9 cellular contexts compared by ENCODE assay signal in the genomic region with DNA sequence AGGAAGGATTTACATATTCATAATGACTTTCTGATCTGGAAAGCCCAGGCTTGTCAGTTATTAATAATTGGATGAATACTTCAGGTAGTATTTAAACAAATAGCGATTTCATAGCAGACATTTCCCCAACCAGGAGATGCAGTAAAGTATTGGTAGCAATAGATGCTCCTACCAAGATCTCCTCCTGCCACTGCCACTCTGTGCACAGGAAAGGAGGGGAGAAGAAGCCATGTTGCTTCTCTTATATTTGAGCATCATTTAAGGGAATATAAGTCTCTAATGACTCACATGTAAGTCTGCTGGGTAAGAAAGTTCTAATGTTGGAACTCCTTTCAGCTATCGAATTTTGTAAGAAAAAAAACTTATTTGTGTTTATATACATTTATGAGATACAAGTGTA. TPM values are rescaled to one million over a fixed set of nuclear protein-coding genes. Genes with fewer than 3 reads are reported as not detected.
DNase-seq lines count a peak whose midpoint lies in the region; ATAC-seq and TF ChIP-seq lines count a peak whose summit lies in the region.
"Had no signal": no experiment of that assay in that cellular context is flagged by ENCODE, and none has a peak within 500 bp of the region (broad histone marks: within the 10 kb centered on the region; RNA-seq: fewer than 3 reads in every experiment).

No MANE protein-coding gene starts in this region.

- H2BK15ac ChIP-seq in mesenchymal stem cell (ENCODE audit: low read depth, poor library complexity, severe bottlenecking), result no peak overlapping the region

- H3K36me3 ChIP-seq in heart right ventricle, result peaks cover 0 to 10% (median 0%) of the 10 kb centered on the region in 9 donors
- H3K36me3 ChIP-seq in mesenchymal stem cell (ENCODE audit: control insufficient read depth in 1 of 2, insufficient read depth in 2 of 2, low read depth in 1 of 2, low read length in 2 of 2), result peaks cover 0 to 30% of the 10 kb centered on the region in 2 experiments
- H3K36me3 ChIP-seq in urinary bladder (ENCODE audit: insufficient read depth), result no peaks in the 10 kb centered on the region

- DNase-seq in heart right ventricle, result no peak
- no peak for DNase-seq in Right ventricle myocardium superior
- no peak for DNase-seq in mesenchymal stem cell
- DNase-seq in pons (ENCODE audit: low spot score), result no peak
- DNase-seq in DMS153 (lab: John Stamatoyannopoulos, UW), result no peak
- DNase-seq in ureter (ENCODE audit: low spot score), result no peak
- DNase-seq: DMS79 had no signal

- no peak overlapping the region for H3K23ac ChIP-seq in mesenchymal stem cell (ENCODE audit: low read length in 2 of 2)

- WGBS in heart right ventricle, 2 donors, result 57 to 65% methylated on average over 2 of the region's 2 CpGs
- no CpG with 5 or more reads among the region's 2 CpGs for WGBS in mesenchymal stem cell
- 61% methylated on average over 2 of the region's 2 CpGs for WGBS in urinary bladder

- intact Hi-C loops in heart right ventricle (cut with DNase I) (loop anchor here in 1 of 10 donors (10.0 kb wide), 1 partner anchor 1044 kb away; no protein-coding TSS in a partner anchor), Right ventricle myocardium superior (cut with DNase I) (no loop called here)

- H3K27ac ChIP-seq in heart right ventricle (peak overlapping the region; percentile 69 to 96 (median 86)), angular gyrus (ENCODE audit: low read depth, low read length) (peak overlapping the region; percentile 75), mesenchymal stem cell (ENCODE audit: low read length, poor library complexity, severe bottlenecking) (peak overlapping the region; percentile 87), urinary bladder (ENCODE audit: low read depth) (peak overlapping the region; percentile 67)

- H3K4me3 ChIP-seq in heart right ventricle (peak overlapping the region in 9 of 10 donors; percentile 42 to 76 (median 61)), mesenchymal stem cell (ENCODE audit: insufficient read depth in 1 of 2, low read depth in 1 of 2, low read length in 2 of 2) (peak overlapping the region in 1 of 2 experiments; percentile 86), urinary bladder (ENCODE audit: low read depth, low read length) (no peak overlapping the region)

- H2AK5ac ChIP-seq in mesenchymal stem cell (ENCODE audit: low read length, severe bottlenecking), result no peak overlapping the region

- H3K14ac ChIP-seq in mesenchymal stem cell (ENCODE audit: low read length in 2 of 2), result no peak overlapping the region

- ATAC-seq in heart right ventricle (no peak), Right ventricle myocardium superior (ENCODE audit: poor library complexity) (no peak)

- peaks cover 9% of the 10 kb centered on the region for H3K79me1 ChIP-seq in mesenchymal stem cell (replicated peaks; ENCODE audit: low read length, poor library complexity, severe bottlenecking)

- no peak overlapping the region for H2AFZ ChIP-seq in mesenchymal stem cell (ENCODE audit: low read depth, low read length)

- no peak overlapping the region for H4K91ac ChIP-seq in mesenchymal stem cell (ENCODE audit: low read length)

- H3K4me1 ChIP-seq in heart right ventricle (peaks cover 3 to 74% (median 36%) of the 10 kb centered on the region in 9 donors), mesenchymal stem cell (ENCODE audit: control insufficient read depth, insufficient read depth, low read depth, low read length) (peaks cover 5% of the 10 kb centered on the region), urinary bladder (ENCODE audit: insufficient read depth) (no peaks in the 10 kb centered on the region)

- no peak overlapping the region for H4K8ac ChIP-seq in mesenchymal stem cell (ENCODE audit: low read length)

- H3K4ac ChIP-seq in mesenchymal stem cell (ENCODE audit: low read depth in 1 of 2, low read length in 2 of 2), result peak overlapping the region in 1 of 2 experiments; percentile 94

- H2BK12ac ChIP-seq in mesenchymal stem cell (ENCODE audit: low read length in 2 of 2), result peak overlapping the region in 1 of 2 experiments; percentile 83

- H2BK120ac ChIP-seq in mesenchymal stem cell (ENCODE audit: low read depth, low read length), result no peak overlapping the region

- H3K4me2 ChIP-seq in mesenchymal stem cell (ENCODE audit: low read length, poor library complexity, severe bottlenecking), result no peak overlapping the region

- H3K9ac ChIP-seq in mesenchymal stem cell (ENCODE audit: low read length), result peak overlapping the region; percentile 99

- H3K27me3 ChIP-seq in heart right ventricle (no peaks in the 10 kb centered on the region), mesenchymal stem cell (ENCODE audit: control insufficient read depth in 1 of 2, insufficient read depth in 1 of 2, low read length in 2 of 2) (no peaks in the 10 kb centered on the region)

- no peak overlapping the region for H2BK5ac ChIP-seq in mesenchymal stem cell (ENCODE audit: low read depth, low read length, poor library complexity, severe bottlenecking)

- H3K9me3 ChIP-seq in heart right ventricle (no peaks in the 10 kb centered on the region), mesenchymal stem cell (ENCODE audit: control insufficient read depth, low read length) (no peaks in the 10 kb centered on the region)

- H3K18ac ChIP-seq in mesenchymal stem cell (ENCODE audit: low read depth in 1 of 2, low read length in 2 of 2), result peak overlapping the region in 1 of 2 experiments; percentile 91

- no peak for TF ChIP-seq CTCF in heart right ventricle (IDR thresholded peaks at IDR 0.05)

RNA-seq across cellular contexts. Expression of gene IFI16, which starts 0.4 kb away (rescaled TPM):
- total RNA-seq in heart right ventricle (10 to 100 TPM; 16.1 to 73.8 (median 21.4) TPM), Right ventricle myocardium superior (21.1 TPM), urinary bladder (51.7 TPM), ureter (93.0 TPM)
- polyA plus RNA-seq in heart right ventricle (10 to 100 TPM; 33.8 to 54.4 TPM), urinary bladder (76.6 TPM)
- polyA plus RNA-seq in mesenchymal stem cell (2013, experiment 1 of 2), result 194 TPM
- polyA plus RNA-seq in mesenchymal stem cell (2013, experiment 2 of 2), result 191 TPM
